ENCODE assay signal across 10 cellular contexts in genomic region chr9:135075234-135076142, GRCh38. TPM values are rescaled to one million over a fixed set of nuclear protein-coding genes. Genes with fewer than 3 reads are reported as not detected.
A peak's percentile ranks its signal among the peaks of the same experiment; 100 is the strongest.
DNase-seq lines count a peak whose midpoint lies in the region; ATAC-seq and TF ChIP-seq lines count a peak whose summit lies in the region.
"Had no signal": no experiment of that assay in that cellular context is flagged by ENCODE, and none has a peak within 500 bp of the region (broad histone marks: within the 10 kb centered on the region; RNA-seq: fewer than 3 reads in every experiment).

No MANE protein-coding gene starts in this region.

- no peak for TF ChIP-seq CTCF in natural killer cell (IDR thresholded peaks at IDR 0.05)
- no peak for TF ChIP-seq CTCF in endothelial cell (IDR thresholded peaks at IDR 0.05; ENCODE audit: unreplicated experiment)

- no peak for ATAC-seq in natural killer cell treated with Interleukin-12 subunit alpha and Interleukin-12 subunit beta and Interleukin-15 and Interleukin-18, amount 100 ng/mL, for 72 hours
- ATAC-seq in natural killer cell (no peak), aorta (ENCODE audit: low FRiP score) (peak; percentile 86), GM19351 (IDR thresholded peaks at IDR 0.05; ENCODE audit: unreplicated experiment) (no peak)
- ATAC-seq: activated naive CD4-positive, alpha-beta T cell treated with anti-CD3 and anti-CD28 coated beads, Interleukin-2, amount 50 U/mL, for 72 hours had no signal

- H3K9ac ChIP-seq in mucosa of rectum (ENCODE audit: low read depth in 1 of 2, low read length in 2 of 2): peak overlapping the region in 1 of 2 donors; percentile 14

- intact Hi-C loops in natural killer cell (cut with micrococcal nuclease) (no loop called here), aorta (cut with DNase I) (no loop called here)

- H3K4me3 Mint-ChIP-seq in natural killer cell treated with Interleukin-12 subunit alpha and Interleukin-12 subunit beta and Interleukin-15 and Interleukin-18, amount 100 ng/mL, for 72 hours: no peak overlapping the region
- H3K4me3 Mint-ChIP-seq in natural killer cell: no peak overlapping the region
- H3K4me3 Mint-ChIP-seq in endothelial cell (ENCODE audit: unreplicated experiment): no peak overlapping the region

- no peaks in the 10 kb centered on the region for H3K9me3 Mint-ChIP-seq in natural killer cell treated with Interleukin-12 subunit alpha and Interleukin-12 subunit beta and Interleukin-15 and Interleukin-18, amount 100 ng/mL, for 72 hours
- no peaks in the 10 kb centered on the region for H3K9me3 Mint-ChIP-seq in natural killer cell
- no peaks in the 10 kb centered on the region for H3K9me3 Mint-ChIP-seq in endothelial cell (ENCODE audit: unreplicated experiment)
- H3K9me3 Mint-ChIP-seq: activated naive CD4-positive, alpha-beta T cell treated with anti-CD3 and anti-CD28 coated beads, Interleukin-2, amount 50 U/mL, for 72 hours had no signal

- H3K36me3 Mint-ChIP-seq in natural killer cell treated with Interleukin-12 subunit alpha and Interleukin-12 subunit beta and Interleukin-15 and Interleukin-18, amount 100 ng/mL, for 72 hours: no peaks in the 10 kb centered on the region
- H3K36me3 Mint-ChIP-seq in natural killer cell: no peaks in the 10 kb centered on the region
- no peaks in the 10 kb centered on the region for H3K36me3 Mint-ChIP-seq in endothelial cell (ENCODE audit: low read depth, unreplicated experiment)
- H3K36me3 Mint-ChIP-seq: activated naive CD4-positive, alpha-beta T cell treated with anti-CD3 and anti-CD28 coated beads, Interleukin-2, amount 50 U/mL, for 72 hours had no signal

- H3K36me3 ChIP-seq in mucosa of rectum (ENCODE audit: control insufficient read depth in 2 of 2, insufficient read depth in 2 of 2, low read length in 2 of 2) (no peaks in the 10 kb centered on the region), aorta (ENCODE audit: control insufficient read depth in 1 of 2, insufficient read depth in 2 of 2, low read length in 1 of 2) (no peaks in the 10 kb centered on the region)

- H3K27me3 ChIP-seq in mucosa of rectum (ENCODE audit: control insufficient read depth in 2 of 2, insufficient read depth in 2 of 2, low read length in 2 of 2): peaks cover 0 to 8% of the 10 kb centered on the region in 2 donors
- H3K27me3 ChIP-seq in aorta (ENCODE audit: control insufficient read depth in 1 of 2, insufficient read depth in 2 of 2, low read length in 1 of 2): no peaks in the 10 kb centered on the region

- H3K4me3 ChIP-seq in mucosa of rectum (ENCODE audit: low read length in 2 of 2): peak overlapping the region; percentile 48 to 53
- peak overlapping the region in 1 of 2 donors; percentile 25 for H3K4me3 ChIP-seq in aorta (ENCODE audit: low read length in 2 of 2)

- 1% methylated on average over 59 to 90 of the region's 90 CpGs for WGBS in aorta, 2 donors

- H3K4me1 ChIP-seq in mucosa of rectum (ENCODE audit: control insufficient read depth in 2 of 2, insufficient read depth in 2 of 2, low read length in 2 of 2) (no peaks in the 10 kb centered on the region), aorta (ENCODE audit: control insufficient read depth in 1 of 2, insufficient read depth in 2 of 2, low read length in 2 of 2) (no peaks in the 10 kb centered on the region)

- DNase-seq in natural killer cell treated with Interleukin-12 subunit alpha and Interleukin-12 subunit beta and Interleukin-15 and Interleukin-18, amount 100 ng/mL, for 72 hours (ENCODE audit: low spot score): peak; percentile 54
- DNase-seq in natural killer cell (no peak), endothelial cell (ENCODE audit: low spot score) (peak; percentile 48), aorta (peak in 1 of 2 donors; percentile 88), OCI-M2 (lab: John Stamatoyannopoulos, UW; ENCODE audit: unreplicated experiment) (no peak)
- no peak for DNase-seq in stimulated activated CD4-positive, alpha-beta T cell treated with anti-CD3 and anti-CD28 coated beads, Interleukin-4, amount 100 ng/mL, for 1 hour
- DNase-seq: stimulated activated CD4-positive, alpha-beta T cell treated with anti-CD3 and anti-CD28 coated beads, Interleukin-15, amount 100 ng/mL, for 24 hours had no signal

- H3K9me3 ChIP-seq in mucosa of rectum (ENCODE audit: control insufficient read depth in 2 of 2, low read length in 2 of 2) (no peaks in the 10 kb centered on the region), aorta (ENCODE audit: control insufficient read depth, low read length) (no peaks in the 10 kb centered on the region)

- peaks cover 20 to 25% of the 10 kb centered on the region in 2 donors for H3K27me3 Mint-ChIP-seq in natural killer cell treated with Interleukin-12 subunit alpha and Interleukin-12 subunit beta and Interleukin-15 and Interleukin-18, amount 100 ng/mL, for 72 hours
- H3K27me3 Mint-ChIP-seq in natural killer cell (ENCODE audit: low read depth in 2 of 2): peaks cover 13 to 17% of the 10 kb centered on the region in 2 donors
- H3K27me3 Mint-ChIP-seq in endothelial cell (ENCODE audit: unreplicated experiment): peaks cover 10% of the 10 kb centered on the region

- H3K27ac ChIP-seq in mucosa of rectum (ENCODE audit: low read depth in 2 of 2, low read length in 2 of 2): no peak overlapping the region
- no peak overlapping the region for H3K27ac ChIP-seq in aorta (ENCODE audit: low read depth in 1 of 2, low read length in 2 of 2)

- H3K4me1 Mint-ChIP-seq in natural killer cell treated with Interleukin-12 subunit alpha and Interleukin-12 subunit beta and Interleukin-15 and Interleukin-18, amount 100 ng/mL, for 72 hours (ENCODE audit: low read depth in 2 of 2): no peaks in the 10 kb centered on the region
- no peaks in the 10 kb centered on the region for H3K4me1 Mint-ChIP-seq in natural killer cell
- H3K4me1 Mint-ChIP-seq in endothelial cell (ENCODE audit: unreplicated experiment): peaks cover 2% of the 10 kb centered on the region

- no peak overlapping the region for H3K27ac Mint-ChIP-seq in natural killer cell treated with Interleukin-12 subunit alpha and Interleukin-12 subunit beta and Interleukin-15 and Interleukin-18, amount 100 ng/mL, for 72 hours
- H3K27ac Mint-ChIP-seq in natural killer cell: no peak overlapping the region
- H3K27ac Mint-ChIP-seq in endothelial cell (ENCODE audit: unreplicated experiment): no peak overlapping the region
- H3K27ac Mint-ChIP-seq: activated naive CD4-positive, alpha-beta T cell treated with anti-CD3 and anti-CD28 coated beads, Interleukin-2, amount 50 U/mL, for 72 hours had no signal

RNA-seq across cellular contexts. Expression of gene OLFM1, which starts 12.0 kb away (rescaled TPM):
- not detected for total RNA-seq in natural killer cell treated with Interleukin-12 subunit alpha and Interleukin-12 subunit beta and Interleukin-15 and Interleukin-18, amount 100 ng/mL, for 72 hours
- total RNA-seq in natural killer cell (under 1 TPM in 1 of 3 donors, not detected in 2; 0.18 TPM), endothelial cell (ENCODE audit: unreplicated experiment) (0.74 TPM), aorta (10 to 100 TPM; 21.0 to 63.0 TPM)
- 1 to 10 TPM; 3.5 to 8.6 TPM for polyA plus RNA-seq in aorta
- total RNA-seq: activated naive CD4-positive, alpha-beta T cell treated with anti-CD3 and anti-CD28 coated beads, Interleukin-2, amount 50 U/mL, for 72 hours had no signal

Comparison
In these comparisons a context has a peak if more than half of its experiments do, and no peak if none do; other contexts are left out.
1. DNase-seq: peak in natural killer cell treated with Interleukin-12 subunit alpha and Interleukin-12 subunit beta and Interleukin-15 and Interleukin-18, amount 100 ng/mL, for 72 hours (single experiment) and endothelial cell (single experiment); none in natural killer cell (single experiment), stimulated activated CD4-positive, alpha-beta T cell treated with anti-CD3 and anti-CD28 coated beads, Interleukin-4, amount 100 ng/mL, for 1 hour (single experiment) and OCI-M2 (single experiment).
2. RNA of gene OLFM1, which starts 12.0 kb away (total RNA-seq): 21.0 to 63.0 TPM in aorta; 0.74 TPM in endothelial cell (single experiment), not detected in natural killer cell treated with Interleukin-12 subunit alpha and Interleukin-12 subunit beta and Interleukin-15 and Interleukin-18, amount 100 ng/mL, for 72 hours and 0.18 TPM in natural killer cell; every median in the first group is over 10 times any median in the second.